38 cellular contexts compared by ENCODE assay signal in the genomic region with DNA sequence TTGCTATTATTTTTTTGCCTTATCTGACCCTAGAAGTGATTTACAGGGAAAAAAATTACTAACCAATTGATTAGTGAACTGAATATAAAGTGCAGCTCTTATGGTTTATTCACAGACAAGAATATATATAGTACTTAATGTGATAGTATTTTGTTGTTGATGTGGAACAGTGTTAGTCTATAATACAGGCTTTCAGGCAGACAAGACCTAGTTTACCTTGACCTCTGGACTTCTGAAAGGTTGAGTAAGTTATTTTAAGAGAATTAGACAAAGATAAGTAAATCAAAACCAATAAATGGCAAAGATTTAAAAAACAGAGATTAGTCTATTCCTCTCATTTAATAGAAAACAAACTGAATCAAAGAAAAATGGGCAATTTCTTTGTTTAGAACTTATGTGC. TPM values are rescaled to one million over a fixed set of nuclear protein-coding genes. Genes with fewer than 3 reads are reported as not detected.
"Had no signal": no experiment of that assay in that cellular context is flagged by ENCODE, and none has a peak within 500 bp of the region (broad histone marks: within the 10 kb centered on the region; RNA-seq: fewer than 3 reads in every experiment).

No MANE protein-coding gene starts in this region.

- H3K27me3 ChIP-seq: ascending aorta, cardiac muscle cell, colonic mucosa had no signal

- ATAC-seq: activated CD4-positive, alpha-beta T cell treated with anti-CD3 and anti-CD28 coated beads for 36 hours; activated CD4-positive, CD25-positive, alpha-beta regulatory T cell treated with anti-CD3 and anti-CD28 coated beads, Interleukin-2, amount 50 U/mL, for 24 hours; activated CD8-positive, alpha-beta memory T cell treated with anti-CD3 and anti-CD28 coated beads, Interleukin-2, amount 10 ng/mL, durations not matched to agents 7 days and 5 days; activated CD8-positive, alpha-beta T cell treated with anti-CD3 and anti-CD28 coated beads, Interleukin-2, amount 10 ng/mL, durations not matched to agents 7 days and 5 days; activated naive CD8-positive, alpha-beta T cell treated with anti-CD3 and anti-CD28 coated beads, Interleukin-2, amount 50 U/mL, for 24 hours; WTC11 had no signal

- H3K9me3 ChIP-seq: ascending aorta, colonic mucosa had no signal

- H3K4me3 ChIP-seq: ascending aorta, cardiac muscle cell, colonic mucosa had no signal

- H3K36me3 Mint-ChIP-seq: activated CD8-positive, alpha-beta memory T cell treated with anti-CD3 and anti-CD28 coated beads, Interleukin-2, amount 10 ng/mL, durations not matched to agents 7 days and 5 days; activated naive CD4-positive, alpha-beta T cell treated with anti-CD3 and anti-CD28 coated beads, Interleukin-2, amount 10 ng/mL, durations not matched to agents 7 days and 5 days; activated naive CD4-positive, alpha-beta T cell treated with anti-CD3 and anti-CD28 coated beads, Interleukin-2, amount 50 U/mL, for 24 hours; activated naive CD8-positive, alpha-beta T cell; activated naive CD8-positive, alpha-beta T cell treated with anti-CD3 and anti-CD28 coated beads, Interleukin-2, amount 10 ng/mL, durations not matched to agents 7 days and 5 days; WTC11 had no signal

- H3K4me1 Mint-ChIP-seq: activated CD4-positive, alpha-beta memory T cell treated with anti-CD3 and anti-CD28 coated beads, Interleukin-2, amount 10 ng/mL, durations not matched to agents 7 days and 5 days; activated CD4-positive, alpha-beta T cell treated with anti-CD3 and anti-CD28 coated beads for 36 hours; activated CD4-positive, alpha-beta T cell treated with anti-CD3 and anti-CD28 coated beads, Interleukin-2, amount 10 ng/mL, durations not matched to agents 7 days and 5 days; activated CD8-positive, alpha-beta memory T cell treated with anti-CD3 and anti-CD28 coated beads, Interleukin-2, amount 10 ng/mL, durations not matched to agents 7 days and 5 days; activated naive CD4-positive, alpha-beta T cell treated with anti-CD3 and anti-CD28 coated beads, Interleukin-2, amount 10 ng/mL, durations not matched to agents 7 days and 5 days; activated naive CD4-positive, alpha-beta T cell treated with anti-CD3 and anti-CD28 coated beads, Interleukin-2, amount 50 U/mL, for 24 hours; activated naive CD8-positive, alpha-beta T cell treated with anti-CD3 and anti-CD28 coated beads, Interleukin-2, amount 10 ng/mL, durations not matched to agents 7 days and 5 days; activated naive CD8-positive, alpha-beta T cell treated with anti-CD3 and anti-CD28 coated beads, Interleukin-2, amount 50 U/mL, for 24 hours; central memory CD8-positive, alpha-beta T cell; WTC11 had no signal

- FAIRE-seq: bronchial epithelial cell had no signal

- H3K27ac ChIP-seq: ascending aorta, cardiac muscle cell, colonic mucosa, VCaP had no signal

- H3K27ac Mint-ChIP-seq: activated CD4-positive, alpha-beta memory T cell treated with anti-CD3 and anti-CD28 coated beads, Interleukin-2, amount 10 ng/mL, durations not matched to agents 7 days and 5 days; activated CD4-positive, alpha-beta T cell treated with anti-CD3 and anti-CD28 coated beads for 36 hours; activated CD4-positive, alpha-beta T cell treated with anti-CD3 and anti-CD28 coated beads, Interleukin-2, amount 10 ng/mL, durations not matched to agents 7 days and 5 days; activated CD8-positive, alpha-beta memory T cell treated with anti-CD3 and anti-CD28 coated beads, Interleukin-2, amount 10 ng/mL, durations not matched to agents 7 days and 5 days; activated CD8-positive, alpha-beta T cell treated with anti-CD3 and anti-CD28 coated beads, Interleukin-2, amount 10 ng/mL, durations not matched to agents 7 days and 5 days; activated naive CD4-positive, alpha-beta T cell treated with anti-CD3 and anti-CD28 coated beads, Interleukin-2, amount 10 ng/mL, durations not matched to agents 7 days and 5 days; activated naive CD4-positive, alpha-beta T cell treated with anti-CD3 and anti-CD28 coated beads, Interleukin-2, amount 50 U/mL, for 24 hours; activated naive CD8-positive, alpha-beta T cell; activated naive CD8-positive, alpha-beta T cell treated with anti-CD3 and anti-CD28 coated beads, Interleukin-2, amount 10 ng/mL, durations not matched to agents 7 days and 5 days; activated naive CD8-positive, alpha-beta T cell treated with anti-CD3 and anti-CD28 coated beads, Interleukin-2, amount 50 U/mL, for 24 hours; activated T-cell treated with anti-CD3 and anti-CD28 coated beads, Interleukin-2, amount 50 U/mL, for 24 hours; activated T-helper 2 cell treated with anti-CD3 and anti-CD28 coated beads, Interferon-gamma antibody, Interleukin-2, Interleukin-4, amounts not matched to agents 10 μg/mL and 5 μg/mL and 100 μg/mL, durations not matched to agents 14 hours and 24 hours and 36 hours; T-helper 2 cell treated with Interferon-gamma antibody and Interleukin-4, amounts not matched to agents 5 μg/mL and 100 μg/mL, for 36 hours; WTC11 had no signal

- H3K9me3 Mint-ChIP-seq: activated CD4-positive, alpha-beta memory T cell treated with anti-CD3 and anti-CD28 coated beads, Interleukin-2, amount 10 ng/mL, durations not matched to agents 7 days and 5 days; activated CD4-positive, alpha-beta T cell treated with anti-CD3 and anti-CD28 coated beads, Interleukin-2, amount 10 ng/mL, durations not matched to agents 7 days and 5 days; activated naive CD4-positive, alpha-beta T cell treated with anti-CD3 and anti-CD28 coated beads, Interleukin-2, amount 10 ng/mL, durations not matched to agents 7 days and 5 days; activated naive CD4-positive, alpha-beta T cell treated with anti-CD3 and anti-CD28 coated beads, Interleukin-2, amount 50 U/mL, for 24 hours; activated naive CD8-positive, alpha-beta T cell treated with anti-CD3 and anti-CD28 coated beads, Interleukin-2, amount 10 ng/mL, durations not matched to agents 7 days and 5 days; activated naive CD8-positive, alpha-beta T cell treated with anti-CD3 and anti-CD28 coated beads, Interleukin-2, amount 50 U/mL, for 24 hours; activated T-cell treated with anti-CD3 and anti-CD28 coated beads, Interleukin-2, amount 50 U/mL, for 24 hours; activated T-helper 2 cell treated with anti-CD3 and anti-CD28 coated beads, Interferon-gamma antibody, Interleukin-2, Interleukin-4, amounts not matched to agents 10 μg/mL and 5 μg/mL and 100 μg/mL, durations not matched to agents 14 hours and 24 hours and 36 hours; central memory CD8-positive, alpha-beta T cell; T-helper 2 cell treated with Interferon-gamma antibody and Interleukin-4, amounts not matched to agents 5 μg/mL and 100 μg/mL, for 36 hours; WTC11 had no signal

- H3K27me3 Mint-ChIP-seq: activated naive CD4-positive, alpha-beta T cell treated with anti-CD3 and anti-CD28 coated beads, Interleukin-2, amount 10 ng/mL, durations not matched to agents 7 days and 5 days; activated naive CD8-positive, alpha-beta T cell; activated T-cell treated with anti-CD3 and anti-CD28 coated beads, Interleukin-2, amount 50 U/mL, for 24 hours; brain had no signal

- DNase-seq: activated CD4-positive, alpha-beta memory T cell treated with anti-CD3 and anti-CD28 coated beads, Interleukin-2, amount 10 ng/mL, durations not matched to agents 7 days and 5 days; activated CD4-positive, alpha-beta T cell treated with anti-CD3 and anti-CD28 coated beads for 1 hour; activated CD4-positive, alpha-beta T cell treated with anti-CD3 and anti-CD28 coated beads for 36 hours; activated CD4-positive, alpha-beta T cell treated with anti-CD3 and anti-CD28 coated beads for 48 hours; activated CD4-positive, alpha-beta T cell treated with anti-CD3 and anti-CD28 coated beads, Interleukin-2, amount 10 ng/mL, durations not matched to agents 7 days and 5 days; activated CD4-positive, alpha-beta T cell treated with anti-CD3 and anti-CD28 coated beads, Interleukin-2, amount 50 U/mL, for 48 hours; activated CD4-positive, CD25-positive, alpha-beta regulatory T cell; activated CD8-positive, alpha-beta memory T cell treated with anti-CD3 and anti-CD28 coated beads for 24 hours; activated CD8-positive, alpha-beta memory T cell treated with anti-CD3 and anti-CD28 coated beads, Interleukin-2, amount 10 ng/mL, durations not matched to agents 7 days and 5 days; activated CD8-positive, alpha-beta memory T cell treated with anti-CD3 and anti-CD28 coated beads, Interleukin-2, amount 50 U/mL, for 48 hours; activated CD8-positive, alpha-beta T cell treated with anti-CD3 and anti-CD28 coated beads, Interleukin-2, amount 10 ng/mL, durations not matched to agents 7 days and 5 days; activated effector memory CD4-positive, alpha-beta T cell treated with Interleukin-2 at 50 U/mL for 16 hours; activated gamma-delta T cell; activated naive CD4-positive, alpha-beta T cell treated with anti-CD3 and anti-CD28 coated beads, Interleukin-2, amount 10 ng/mL, durations not matched to agents 7 days and 5 days; activated naive CD4-positive, alpha-beta T cell treated with Interleukin-2 at 50 U/mL for 16 hours; activated naive CD8-positive, alpha-beta T cell treated with anti-CD3 and anti-CD28 coated beads, Interleukin-2, amount 10 ng/mL, durations not matched to agents 7 days and 5 days; activated naive CD8-positive, alpha-beta T cell treated with anti-CD3 and anti-CD28 coated beads, Interleukin-2, amount 50 U/mL, for 24 hours; activated T-cell treated with anti-CD3 and anti-CD28 coated beads, Interleukin-2, amount 50 U/mL, for 24 hours; activated T-cell treated with anti-CD3 and anti-CD28 coated beads, Interleukin-2, amount 50 U/mL, for 48 hours; amygdala; anterior cingulate cortex; caudate nucleus; cerebellar nuclear complex; colonic mucosa; T-helper 2 cell; T-helper 9 cell had no signal

- H3K4me1 ChIP-seq: ascending aorta, colonic mucosa had no signal

- H3K36me3 ChIP-seq: ascending aorta, cardiac muscle cell, colonic mucosa had no signal

- H3K4me3 Mint-ChIP-seq: activated CD4-positive, alpha-beta memory T cell treated with anti-CD3 and anti-CD28 coated beads, Interleukin-2, amount 10 ng/mL, durations not matched to agents 7 days and 5 days; activated CD4-positive, alpha-beta T cell treated with anti-CD3 and anti-CD28 coated beads for 36 hours; activated CD4-positive, alpha-beta T cell treated with anti-CD3 and anti-CD28 coated beads, Interleukin-2, amount 10 ng/mL, durations not matched to agents 7 days and 5 days; activated CD8-positive, alpha-beta memory T cell treated with anti-CD3 and anti-CD28 coated beads, Interleukin-2, amount 10 ng/mL, durations not matched to agents 7 days and 5 days; activated CD8-positive, alpha-beta T cell treated with anti-CD3 and anti-CD28 coated beads, Interleukin-2, amount 10 ng/mL, durations not matched to agents 7 days and 5 days; activated naive CD4-positive, alpha-beta T cell treated with anti-CD3 and anti-CD28 coated beads, Interleukin-2, amount 10 ng/mL, durations not matched to agents 7 days and 5 days; activated naive CD4-positive, alpha-beta T cell treated with anti-CD3 and anti-CD28 coated beads, Interleukin-2, amount 50 U/mL, for 24 hours; activated naive CD8-positive, alpha-beta T cell; activated naive CD8-positive, alpha-beta T cell treated with anti-CD3 and anti-CD28 coated beads, Interleukin-2, amount 10 ng/mL, durations not matched to agents 7 days and 5 days; activated naive CD8-positive, alpha-beta T cell treated with anti-CD3 and anti-CD28 coated beads, Interleukin-2, amount 50 U/mL, for 24 hours; activated T-cell treated with anti-CD3 and anti-CD28 coated beads, Interleukin-2, amount 50 U/mL, for 24 hours; central memory CD8-positive, alpha-beta T cell; T-helper 2 cell treated with Interferon-gamma antibody and Interleukin-4, amounts not matched to agents 5 μg/mL and 100 μg/mL, for 36 hours; WTC11 had no signal

RNA-seq across cellular contexts. Expression of a gene that starts 46.0 kb away (rescaled TPM):
- total RNA-seq: activated CD4-positive, alpha-beta memory T cell treated with anti-CD3 and anti-CD28 coated beads, Interleukin-2, amount 10 ng/mL, durations not matched to agents 7 days and 5 days; activated CD4-positive, alpha-beta T cell treated with anti-CD3 and anti-CD28 coated beads for 36 hours; activated CD4-positive, alpha-beta T cell treated with anti-CD3 and anti-CD28 coated beads, Interleukin-2, amount 10 ng/mL, durations not matched to agents 7 days and 5 days; activated CD8-positive, alpha-beta memory T cell treated with anti-CD3 and anti-CD28 coated beads, Interleukin-2, amount 10 ng/mL, durations not matched to agents 7 days and 5 days; activated CD8-positive, alpha-beta T cell treated with anti-CD3 and anti-CD28 coated beads, Interleukin-2, amount 10 ng/mL, durations not matched to agents 7 days and 5 days; activated naive CD8-positive, alpha-beta T cell treated with anti-CD3 and anti-CD28 coated beads, Interleukin-2, amount 10 ng/mL, durations not matched to agents 7 days and 5 days; activated T-helper 2 cell treated with anti-CD3 and anti-CD28 coated beads, Interferon-gamma antibody, Interleukin-2, Interleukin-4, amounts not matched to agents 10 μg/mL and 5 μg/mL and 100 μg/mL, durations not matched to agents 14 hours and 24 hours and 36 hours; ascending aorta; bronchial epithelial cell had no signal
- polyA plus RNA-seq: cardiac muscle cell had no signal
